1 cellular context compared by ENCODE assay signal in the genomic region with DNA sequence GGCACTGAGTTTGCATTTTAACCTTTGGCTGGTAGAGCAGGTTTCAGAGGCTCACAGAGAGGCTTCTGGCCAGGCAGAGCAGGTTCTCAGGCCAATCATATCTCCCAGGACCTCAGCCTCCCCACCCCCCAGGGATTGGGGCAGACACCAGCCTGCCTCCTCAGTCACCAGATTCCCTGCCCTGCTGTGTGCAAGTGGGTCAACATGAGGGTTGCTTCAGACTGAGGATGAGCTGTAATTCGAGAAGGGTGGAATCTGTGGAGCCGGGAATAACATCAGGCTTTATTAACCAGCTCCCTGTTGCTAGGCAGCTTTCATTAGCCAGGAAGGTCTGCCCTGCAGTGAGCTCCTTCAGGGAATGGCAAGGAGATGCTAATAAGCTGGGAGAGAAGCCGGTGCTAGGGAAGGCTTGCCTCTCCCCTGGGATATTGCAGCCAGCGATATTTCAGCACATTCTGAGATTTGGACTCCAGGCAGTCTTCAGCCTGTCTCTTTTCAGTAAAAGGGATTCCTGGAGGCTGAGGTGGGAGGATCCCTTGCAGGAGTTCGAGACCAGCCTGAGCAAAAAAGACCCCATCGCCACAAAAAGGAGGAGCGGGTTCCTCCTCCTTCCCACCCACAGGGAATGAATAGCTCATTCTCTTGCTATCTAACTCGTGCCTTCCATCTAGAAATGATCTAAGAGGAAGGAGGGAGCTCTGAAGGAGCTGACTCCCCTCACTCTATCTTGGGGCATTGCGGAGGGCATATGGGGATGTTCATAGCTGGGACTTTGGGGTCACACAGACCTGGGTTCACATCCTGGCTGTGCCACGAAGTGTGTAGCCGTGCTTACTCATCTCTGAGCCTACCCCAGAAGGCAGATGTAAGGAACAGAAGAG.
TF ChIP-seq lines count a peak whose summit lies in the region.

No MANE protein-coding gene starts in this region.

TF ChIP-seq in HEK293, 187 proteins besides CTCF, POLR2A, EP300 and RAD21 (continued from another document):
- TF ChIP-seq ZFP69B (tag by site-specific recombination; IDR thresholded peaks at IDR 0.05) (0 out of 2 replicates have a peak, but pooled peaks have one; percentile 40), ZIC2 (tag by site-specific recombination; IDR thresholded peaks at IDR 0.05) (peak; percentile 92), ZNF624 (tag by site-specific recombination; IDR thresholded peaks at IDR 0.05) (no peak), MZF1 (tag by site-specific recombination; IDR thresholded peaks at IDR 0.05; ENCODE audit: borderline replicate concordance) (no peak), ZNF24 (tag by site-specific recombination; IDR thresholded peaks at IDR 0.05) (peak; percentile 72), ZNF341 (tag by site-specific recombination; IDR thresholded peaks at IDR 0.05; ENCODE audit: low read depth) (peak; percentile 83), ZNF548 (tag by site-specific recombination; IDR thresholded peaks at IDR 0.05) (no peak), ZNF571 (tag by site-specific recombination; IDR thresholded peaks at IDR 0.05) (no peak), ZEB2 (tag by site-specific recombination; IDR thresholded peaks at IDR 0.05) (peak; percentile 87), KLF8 (tag by site-specific recombination; IDR thresholded peaks at IDR 0.05) (0 out of 2 replicates have a peak, but pooled peaks have one; percentile 34), KLF1 (tag by site-specific recombination; IDR thresholded peaks at IDR 0.05) (peak; percentile 56; the same call in 1 of the 2 replicates), ZNF600 (tag by site-specific recombination; IDR thresholded peaks at IDR 0.05) (peak; percentile 92), ZNF366 (tag by site-specific recombination; conservative IDR thresholded peaks at IDR 0.05) (0 out of 2 replicates have a peak, but pooled peaks have one; percentile 14), SP7 (tag by site-specific recombination; IDR thresholded peaks at IDR 0.05) (peak; percentile 55; the same call in 1 of the 2 replicates), ZNF629 (tag by site-specific recombination; IDR thresholded peaks at IDR 0.05) (0 out of 2 replicates have a peak, but pooled peaks have one; percentile 27), ZNF302 (tag by site-specific recombination; IDR thresholded peaks at IDR 0.05; ENCODE audit: low read depth) (no peak), ZSCAN30 (tag by site-specific recombination; IDR thresholded peaks at IDR 0.05) (no peak)
- TF ChIP-seq, protein P1, sequence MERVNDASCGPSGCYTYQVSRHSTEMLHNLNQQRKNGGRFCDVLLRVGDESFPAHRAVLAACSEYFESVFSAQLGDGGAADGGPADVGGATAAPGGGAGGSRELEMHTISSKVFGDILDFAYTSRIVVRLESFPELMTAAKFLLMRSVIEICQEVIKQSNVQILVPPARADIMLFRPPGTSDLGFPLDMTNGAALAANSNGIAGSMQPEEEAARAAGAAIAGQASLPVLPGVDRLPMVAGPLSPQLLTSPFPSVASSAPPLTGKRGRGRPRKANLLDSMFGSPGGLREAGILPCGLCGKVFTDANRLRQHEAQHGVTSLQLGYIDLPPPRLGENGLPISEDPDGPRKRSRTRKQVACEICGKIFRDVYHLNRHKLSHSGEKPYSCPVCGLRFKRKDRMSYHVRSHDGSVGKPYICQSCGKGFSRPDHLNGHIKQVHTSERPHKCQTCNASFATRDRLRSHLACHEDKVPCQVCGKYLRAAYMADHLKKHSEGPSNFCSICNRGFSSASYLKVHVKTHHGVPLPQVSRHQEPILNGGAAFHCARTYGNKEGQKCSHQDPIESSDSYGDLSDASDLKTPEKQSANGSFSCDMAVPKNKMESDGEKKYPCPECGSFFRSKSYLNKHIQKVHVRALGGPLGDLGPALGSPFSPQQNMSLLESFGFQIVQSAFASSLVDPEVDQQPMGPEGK (tag by site-specific recombination; IDR thresholded peaks at IDR 0.05): peak; percentile 79
TF ChIP-seq in HEK293: peak in this region for 23.
